ENCODE assay signal across 17 cellular contexts in the genomic region with DNA sequence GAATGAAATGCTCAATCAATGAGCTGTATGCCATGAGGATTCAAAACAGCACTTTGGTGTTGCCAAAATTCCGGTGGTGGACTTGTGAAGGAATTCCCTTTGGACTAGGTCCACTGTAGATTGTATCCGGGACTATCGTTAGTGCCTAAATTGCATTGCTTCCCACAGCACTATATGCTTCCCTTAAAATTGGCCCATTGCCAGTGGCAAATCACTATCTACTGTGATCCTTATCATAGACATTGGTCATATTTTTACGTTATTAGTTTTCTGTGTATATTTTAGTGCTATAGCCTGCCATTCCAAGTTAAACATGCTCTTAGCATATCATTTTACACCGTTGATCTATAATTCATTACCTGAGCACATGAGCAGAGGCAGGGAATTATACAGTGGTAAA.
"Had no signal": no experiment of that assay in that cellular context is flagged by ENCODE, and none has a peak within 500 bp of the region (broad histone marks: within the 10 kb centered on the region; RNA-seq: fewer than 3 reads in every experiment).

No MANE protein-coding gene starts in this region.

- H3K9me3 ChIP-seq: gastrocnemius medialis, heart left ventricle, left lung, transverse colon, uterus had no signal

- DNase-seq: activated B cell treated with CpG ODN at 0.5 μM for 24 hours; activated CD4-positive, alpha-beta memory T cell treated with anti-CD3 and anti-CD28 coated beads for 36 hours; activated CD4-positive, alpha-beta T cell treated with anti-CD3 and anti-CD28 coated beads for 4 hours; effector CD4-positive, alpha-beta T cell; gastrocnemius medialis; heart left ventricle; kidney; left lung; mammary epithelial cell; midbrain; occipital lobe; right cardiac atrium; small intestine; stimulated activated CD4-positive, alpha-beta T cell treated with anti-CD3 and anti-CD28 coated beads, Interleukin-15, amount 100 ng/mL, for 24 hours; stimulated activated CD4-positive, alpha-beta T cell treated with anti-CD3 and anti-CD28 coated beads, Interleukin-2, amount 100 ng/mL, for 48 hours; transverse colon; uterus had no signal

- H3K36me3 ChIP-seq: transverse colon, uterus had no signal

- H3K27ac ChIP-seq: left lung had no signal

- H3K27me3 ChIP-seq: gastrocnemius medialis, heart left ventricle, left lung, transverse colon, uterus had no signal

- H3K4me1 ChIP-seq: uterus had no signal

- H3K4me3 ChIP-seq: heart left ventricle, left lung, uterus had no signal
